ENCODE assay signal across 1 cellular context in the genomic region with DNA sequence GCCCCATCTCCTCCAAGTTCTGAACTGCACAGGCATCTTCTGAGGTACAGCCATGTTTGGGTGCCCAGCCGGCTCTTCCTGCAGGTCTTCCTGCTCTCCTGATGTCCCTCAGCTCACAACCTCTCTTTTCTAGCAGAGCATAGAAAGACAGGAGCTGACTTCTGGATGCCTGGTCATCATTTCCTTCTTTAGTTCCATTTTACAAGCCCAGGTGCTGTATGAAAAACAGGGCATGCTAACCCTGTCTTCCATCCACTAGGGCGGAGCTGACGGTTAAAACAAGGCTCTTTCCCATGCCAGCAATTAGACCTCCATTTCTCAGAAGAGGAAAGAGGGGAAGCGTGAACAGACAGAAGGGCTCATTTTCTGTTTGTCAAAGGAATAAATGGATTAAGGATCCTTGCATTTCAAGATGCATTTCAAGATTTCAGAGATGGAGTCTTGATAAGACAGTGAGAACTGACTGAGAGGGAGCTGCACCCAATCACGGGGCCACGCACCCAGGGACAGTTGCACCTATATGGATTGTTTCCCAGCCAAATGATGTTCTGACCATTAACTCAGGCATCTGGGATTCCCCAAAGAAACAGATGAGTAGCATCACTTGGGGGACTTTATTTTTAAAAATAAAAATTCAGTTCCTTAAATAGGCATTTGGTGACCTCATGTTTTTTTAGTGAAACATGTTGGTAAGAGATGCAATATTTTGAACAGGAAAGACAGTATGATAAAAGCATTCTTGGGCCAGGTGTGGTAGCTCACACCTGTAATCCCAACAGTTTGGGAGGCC.
TF ChIP-seq lines count a peak whose summit lies in the region.

No MANE protein-coding gene starts in this region.

TF ChIP-seq in HepG2, 621 proteins besides CTCF, POLR2A, EP300 and RAD21:
- TF ChIP-seq ZNF138 (CRISPR knock-in tag; IDR thresholded peaks at IDR 0.05; ENCODE audit: low read depth), result no peak
- no peak for TF ChIP-seq CBX1 (IDR thresholded peaks at IDR 0.05; ENCODE audit: low read depth)
- TF ChIP-seq ZNF773 (CRISPR knock-in tag; IDR thresholded peaks at IDR 0.05; ENCODE audit: borderline replicate concordance), result no peak
